ENCODE assay signal across 23 cellular contexts in genomic region chr5:36417668-36418067, GRCh38.
DNase-seq lines count a peak whose midpoint lies in the region; ATAC-seq, FAIRE-seq and TF ChIP-seq lines count a peak whose summit lies in the region.
"Had no signal": no experiment of that assay in that cellular context is flagged by ENCODE, and none has a peak within 500 bp of the region (broad histone marks: within the 10 kb centered on the region; RNA-seq: fewer than 3 reads in every experiment).

No MANE protein-coding gene starts in this region.

- FAIRE-seq in H54 (lab: Jason Lieb, UNC), result no peak

- no peak overlapping the region for H3K4me3 ChIP-seq in Caco-2 (ENCODE audit: low read depth, low read length)
- no peak overlapping the region for H3K4me3 ChIP-seq in NT2/D1 (ENCODE audit: insufficient read length, low read depth)
- H3K4me3 ChIP-seq: BLaER1, colonic mucosa, MG63, smooth muscle cell had no signal

- TF ChIP-seq POLR2A in H54 (IDR thresholded peaks at IDR 0.05; ENCODE audit: low read depth, low read length), result no peak

- peak overlapping the region; percentile 2 for H3K4me3 Mint-ChIP-seq in Caco-2 (ENCODE audit: unreplicated experiment)
- H3K4me3 Mint-ChIP-seq: activated T-cell treated with anti-CD3 and anti-CD28 coated beads, Interleukin-2, amount 50 U/mL, for 4 hours; IgD-negative memory B cell; natural killer cell treated with Interleukin-12 subunit alpha and Interleukin-12 subunit beta and Interleukin-15 and Interleukin-18, amount 100 ng/mL, for 72 hours had no signal

- H3K27me3 ChIP-seq in Caco-2 (replicated peaks; ENCODE audit: control insufficient read depth, insufficient read depth, low read length) (no peaks in the 10 kb centered on the region), NT2/D1 (ENCODE audit: insufficient read depth, insufficient read length) (no peaks in the 10 kb centered on the region)
- H3K27me3 ChIP-seq: BLaER1, colonic mucosa, MG63 had no signal

- DNase-seq in Caco-2, result peak; percentile 49 to 81
- DNase-seq in NT2/D1 (ENCODE audit: low read depth, low spot score), result peak; percentile 58
- DNase-seq in left lobe of liver (ENCODE audit: low spot score), result no peak
- no peak for DNase-seq in activated gamma-delta T cell treated with Interleukin-2 at 50 U/mL for 16 hours
- DNase-seq in SHP77 (lab: John Stamatoyannopoulos, UW), result no peak
- no peak for DNase-seq in H54 (ENCODE audit: insufficient read length, low spot score)
- no peak for DNase-seq in NCI-H345 treated with DMSO at 0.1 percent for 48 hours (lab: John Stamatoyannopoulos, UW; ENCODE audit: unreplicated experiment)
- DNase-seq: activated CD4-positive, alpha-beta T cell treated with anti-CD3 and anti-CD28 coated beads for 4 hours; activated naive CD4-positive, alpha-beta T cell treated with Interleukin-2 at 50 U/mL for 16 hours; activated T-cell treated with anti-CD3 and anti-CD28 coated beads, Interleukin-2, amount 50 U/mL, for 4 hours; amniotic stem cell; colonic mucosa; DMS79 treated with DMSO at 0.1 percent for 48 hours; MG63; NCI-H524 treated with DMSO at 0.1 percent for 48 hours; NK-92 treated with Interleukin-12 subunit alpha and Interleukin-12 subunit beta, amount 100 ng/mL, for 24 hours; retina; stimulated activated CD4-positive, alpha-beta T cell treated with anti-CD3 and anti-CD28 coated beads, Interleukin-2, amount 100 ng/mL, for 24 hours had no signal

- H3K9me3 ChIP-seq in Caco-2 (no peaks in the 10 kb centered on the region), NT2/D1 (ENCODE audit: insufficient read depth, low read length) (no peaks in the 10 kb centered on the region; the same call in 1 of the 2 replicates)
- H3K9me3 ChIP-seq: BLaER1, colonic mucosa, MG63 had no signal

- no peaks in the 10 kb centered on the region for H3K9me3 Mint-ChIP-seq in Caco-2 (ENCODE audit: unreplicated experiment)
- H3K9me3 Mint-ChIP-seq: activated T-cell treated with anti-CD3 and anti-CD28 coated beads, Interleukin-2, amount 50 U/mL, for 4 hours; IgD-negative memory B cell; natural killer cell treated with Interleukin-12 subunit alpha and Interleukin-12 subunit beta and Interleukin-15 and Interleukin-18, amount 100 ng/mL, for 72 hours had no signal

- H3K9ac ChIP-seq in NT2/D1 (ENCODE audit: insufficient read length, low read depth), result no peak overlapping the region
- H3K9ac ChIP-seq: BLaER1 had no signal

- BruUV-seq in Caco-2 (replicated peaks; lab: Mats Ljungman, UMichigan), result no TSS peak

- ATAC-seq in esophagus mucosa (peak; percentile 30), left lobe of liver (peak; percentile 28)
- ATAC-seq: activated T-cell treated with anti-CD3 and anti-CD28 coated beads, Interleukin-2, amount 50 U/mL, for 4 hours; natural killer cell treated with Interleukin-12 subunit alpha and Interleukin-12 subunit beta and Interleukin-15 and Interleukin-18, amount 100 ng/mL, for 72 hours had no signal

- CTCF ChIA-PET in Caco-2 (lab: Charles Lee), result interaction anchor here (0.6 to 4.3 kb wide), 10 partner anchors 21 to 453 kb away, joined by 3 to 44 read pairs (median 4); no protein-coding TSS in a partner anchor

- H3K36me3 Mint-ChIP-seq in Caco-2 (ENCODE audit: insufficient read depth, unreplicated experiment), result peaks cover 4% of the 10 kb centered on the region
- H3K36me3 Mint-ChIP-seq: natural killer cell treated with Interleukin-12 subunit alpha and Interleukin-12 subunit beta and Interleukin-15 and Interleukin-18, amount 100 ng/mL, for 72 hours had no signal

- H3K36me3 ChIP-seq in Caco-2 (ENCODE audit: control insufficient read depth, insufficient read depth, low read length), result no peaks in the 10 kb centered on the region
- H3K36me3 ChIP-seq in NT2/D1 (ENCODE audit: insufficient read depth, insufficient read length, low read length), result no peaks in the 10 kb centered on the region
- H3K36me3 ChIP-seq: BLaER1, colonic mucosa, MG63 had no signal

- peaks cover 25% of the 10 kb centered on the region for H3K4me1 Mint-ChIP-seq in Caco-2 (ENCODE audit: low read depth, unreplicated experiment)
- H3K4me1 Mint-ChIP-seq: IgD-negative memory B cell had no signal

- H3K4me1 ChIP-seq in Caco-2, result peaks cover 63% of the 10 kb centered on the region
- H3K4me1 ChIP-seq in NT2/D1 (ENCODE audit: insufficient read depth, insufficient read length), result no peaks in the 10 kb centered on the region
- H3K4me1 ChIP-seq: colonic mucosa had no signal

- POLR2A ChIA-PET in Caco-2 (lab: Charles Lee), result interaction anchor here (1.3 kb wide), 1 partner anchor 176 kb away, joined by 3 read pairs; the partner anchor contains the start of gene NADK2

- intact Hi-C loops in Caco-2 (cut with micrococcal nuclease; ENCODE audit: unreplicated experiment), result loop anchor here (1.0 to 2.0 kb wide), 3 partner anchors 25 to 189 kb away; partner anchors contain the start of gene SLC1A3

- no peaks in the 10 kb centered on the region for H3K27me3 Mint-ChIP-seq in Caco-2 (ENCODE audit: insufficient read depth, unreplicated experiment)
- H3K27me3 Mint-ChIP-seq: IgD-negative memory B cell had no signal

- H3K27ac Mint-ChIP-seq in Caco-2 (ENCODE audit: unreplicated experiment), result peak overlapping the region; percentile 66
- H3K27ac Mint-ChIP-seq: IgD-negative memory B cell; natural killer cell treated with Interleukin-12 subunit alpha and Interleukin-12 subunit beta and Interleukin-15 and Interleukin-18, amount 100 ng/mL, for 72 hours had no signal

- no peak for TF ChIP-seq CTCF in Caco-2 (IDR thresholded peaks at IDR 0.05; ENCODE audit: insufficient read depth in 1 of 2, low read depth in 1 of 2, low read length in 1 of 2, severe bottlenecking in 1 of 2, unreplicated experiment in 1 of 2)

Comparison
In these comparisons a context has a peak if more than half of its experiments do, and no peak if none do; other contexts are left out.
1. DNase-seq: peak in Caco-2 (2 of 2) and NT2/D1 (single experiment); none in left lobe of liver (single experiment), activated gamma-delta T cell treated with Interleukin-2 at 50 U/mL for 16 hours (single experiment), SHP77 (0 of 2), H54 (single experiment) and NCI-H345 treated with DMSO at 0.1 percent for 48 hours (single experiment).